32 cellular contexts compared by ENCODE assay signal in genomic region chr3:29245441-29245840, GRCh38. TPM values are rescaled to one million over a fixed set of nuclear protein-coding genes. Genes with fewer than 3 reads are reported as not detected.
DNase-seq lines count a peak whose midpoint lies in the region; ATAC-seq and TF ChIP-seq lines count a peak whose summit lies in the region.
"Had no signal": no experiment of that assay in that cellular context is flagged by ENCODE, and none has a peak within 500 bp of the region (broad histone marks: within the 10 kb centered on the region; RNA-seq: fewer than 3 reads in every experiment).

No MANE protein-coding gene starts in this region.

- in situ Hi-C loops in gastrocnemius medialis (cut with MboI; ENCODE audit: low sequenced_read_pairs in 4 of 4), result no loop called here
- in situ Hi-C loops in GM13977 (cut with MboI; ENCODE audit: low pct_unique_long_range_greater_than_20kb, low sequenced_read_pairs, unreplicated experiment), result no loop called here

- ATAC-seq in activated CD4-positive, CD25-positive, alpha-beta regulatory T cell treated with anti-CD3 and anti-CD28 coated beads, Interleukin-2, amount 50 U/mL, for 24 hours, result peak; percentile 48 to 56
- peak; percentile 78 to 89 for ATAC-seq in gastrocnemius medialis
- no peak for ATAC-seq in GM18907 (IDR thresholded peaks at IDR 0.05; ENCODE audit: unreplicated experiment)
- ATAC-seq: body of pancreas, GM23338, heart left ventricle, K562, pancreas, T-cell, upper lobe of right lung, WTC11 had no signal

- H3K4me1 ChIP-seq in gastrocnemius medialis (peaks cover 6 to 31% of the 10 kb centered on the region in 2 donors), esophagus squamous epithelium (no peaks in the 10 kb centered on the region)
- H3K4me1 ChIP-seq: adrenal gland, body of pancreas, neural progenitor cell, pancreas, suprapubic skin, upper lobe of right lung had no signal

- no peak for TF ChIP-seq POLR2A in gastrocnemius medialis (IDR thresholded peaks at IDR 0.05)
- TF ChIP-seq POLR2A in esophagus squamous epithelium (IDR thresholded peaks at IDR 0.05), result no peak

- H3K36me3 ChIP-seq in gastrocnemius medialis, result no peaks in the 10 kb centered on the region
- H3K36me3 ChIP-seq in esophagus squamous epithelium, result no peaks in the 10 kb centered on the region
- H3K36me3 ChIP-seq: adrenal gland, heart left ventricle, neural progenitor cell, pancreas, SJSA1, suprapubic skin, upper lobe of right lung had no signal

- H3K9me3 ChIP-seq in gastrocnemius medialis (no peaks in the 10 kb centered on the region), esophagus squamous epithelium (no peaks in the 10 kb centered on the region)
- H3K9me3 ChIP-seq: adrenal gland, body of pancreas, pancreas, SJSA1, suprapubic skin, upper lobe of right lung had no signal

- TF ChIP-seq CTCF in cardiac fibroblast (IDR thresholded peaks at IDR 0.05; ENCODE audit: low read depth, low read length), result no peak
- TF ChIP-seq CTCF in gastrocnemius medialis (IDR thresholded peaks at IDR 0.05 in 4 of 5, conservative IDR thresholded peaks at IDR 0.05 in 1 of 5), result no peak
- no peak for TF ChIP-seq CTCF in esophagus squamous epithelium (IDR thresholded peaks at IDR 0.05)
- TF ChIP-seq CTCF in GM13977 (IDR thresholded peaks at IDR 0.05; ENCODE audit: extremely low read depth, insufficient read depth, missing control alignments), result no peak

- H3K27me3 ChIP-seq in gastrocnemius medialis (no peaks in the 10 kb centered on the region), esophagus squamous epithelium (no peaks in the 10 kb centered on the region)
- H3K27me3 ChIP-seq: adrenal gland, body of pancreas, heart left ventricle, neural progenitor cell, SJSA1, suprapubic skin, upper lobe of right lung had no signal

- H3K27ac ChIP-seq in gastrocnemius medialis (no peak overlapping the region), esophagus squamous epithelium (no peak overlapping the region)
- H3K27ac ChIP-seq: adrenal gland, body of pancreas, heart left ventricle, neural progenitor cell, pancreas, SJSA1, skin epidermis, suprapubic skin, upper lobe of right lung had no signal

- DNase-seq in activated CD4-positive, CD25-positive, alpha-beta regulatory T cell (lab: John Stamatoyannopoulos, UW), result no peak
- DNase-seq in NOMO-1 (lab: John Stamatoyannopoulos, UW; ENCODE audit: unreplicated experiment in 2 of 2) (peak; percentile 31 to 90), cardiac fibroblast (ENCODE audit: low read depth in 2 of 2) (peak; percentile 24 to 26), gastrocnemius medialis (no peak), esophagus squamous epithelium (lab: John Stamatoyannopoulos, UW) (no peak), GM13977 (ENCODE audit: low spot score) (no peak)
- DNase-seq: 8988T; activated naive CD4-positive, alpha-beta T cell treated with anti-CD3 and anti-CD28 coated beads, Interleukin-2, amount 10 ng/mL, durations not matched to agents 7 days and 5 days; adrenal gland; body of pancreas; Calu3; DMS79; GF-D8; heart left ventricle; NCI-H1417; NCI-H2081; NCI-H226; NCI-H69; pancreas; retina; stimulated activated naive CD4-positive, alpha-beta T cell treated with Interleukin-2 at 50 U/mL for 16 hours; T-cell; upper lobe of right lung had no signal

- WGBS in esophagus squamous epithelium, 2 donors, result 56 to 71% methylated on average over 2 of the region's 2 CpGs

- intact Hi-C loops in gastrocnemius medialis (cut with DNase I; ENCODE audit: low total_unique reads), result no loop called here
- intact Hi-C loops in esophagus squamous epithelium (cut with DNase I), result no loop called here

- H3K4me3 ChIP-seq in cardiac fibroblast (replicated peaks in 1 of 2; ENCODE audit: low read depth in 2 of 2, low read length in 2 of 2), result no peak overlapping the region
- H3K4me3 ChIP-seq in gastrocnemius medialis, result no peak overlapping the region
- H3K4me3 ChIP-seq in esophagus squamous epithelium, result no peak overlapping the region
- H3K4me3 ChIP-seq: adrenal gland, body of pancreas, GM23338, heart left ventricle, K562, neural progenitor cell, pancreas, SJSA1, skin epidermis, suprapubic skin, upper lobe of right lung had no signal

RNA-seq across cellular contexts. Expression of gene RBMS3, which starts 35.4 kb away (rescaled TPM):
- 10 to 100 TPM; 16.1 to 38.8 (median 22.7) TPM for total RNA-seq in gastrocnemius medialis
- total RNA-seq in esophagus squamous epithelium, result 10 to 100 TPM in 1 of 4 donors, 1 to 10 TPM in 2, under 1 TPM in 1; 0.57 to 35.7 (median 6.1) TPM

Comparison
In these comparisons a context has a peak if more than half of its experiments do, and no peak if none do; other contexts are left out.
1. DNase-seq: peak in NOMO-1 (2 of 2) and cardiac fibroblast (2 of 2); none in activated CD4-positive, CD25-positive, alpha-beta regulatory T cell (0 of 4), gastrocnemius medialis (0 of 2), esophagus squamous epithelium (single experiment) and GM13977 (single experiment).